ENCODE assay signal across 1 cellular context in genomic region chr12:52585951-52586350, GRCh38.
TF ChIP-seq lines count a peak whose summit lies in the region.

No MANE protein-coding gene starts in this region.

TF ChIP-seq in GM23338, 12 proteins besides CTCF, POLR2A, EP300 and RAD21 (continued from another document):
- TF ChIP-seq ZNF462 (CRISPR knock-in tag; IDR thresholded peaks at IDR 0.05) (no peak), ETS1 (IDR thresholded peaks at IDR 0.05) (no peak), ZNF114 (CRISPR knock-in tag; IDR thresholded peaks at IDR 0.05) (no peak), EZH2phosphoT487 (IDR thresholded peaks at IDR 0.05; ENCODE audit: unreplicated experiment) (no peak)
